10 cellular contexts compared by ENCODE assay signal in the genomic region with DNA sequence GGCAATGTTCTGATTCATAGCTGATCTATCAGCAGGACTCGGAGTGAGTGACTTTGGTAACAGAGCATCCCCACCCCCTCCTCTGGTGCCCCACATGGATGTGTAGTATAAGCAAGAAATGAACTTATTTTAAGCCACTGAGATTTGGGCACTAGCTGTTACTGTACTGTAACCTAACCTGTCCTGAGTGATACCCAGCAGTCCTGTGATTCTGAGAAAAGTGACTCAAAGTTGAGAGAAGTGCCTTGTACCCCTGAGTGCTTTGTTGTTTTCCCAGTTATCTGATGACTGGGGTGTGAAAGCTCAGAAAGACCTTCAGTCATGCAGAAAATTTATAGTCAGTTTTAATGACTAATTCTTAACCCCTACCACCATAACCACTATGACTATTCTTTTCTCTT.
DNase-seq lines count a peak whose midpoint lies in the region; ATAC-seq and TF ChIP-seq lines count a peak whose summit lies in the region.
"Had no signal": no experiment of that assay in that cellular context is flagged by ENCODE, and none has a peak within 500 bp of the region (broad histone marks: within the 10 kb centered on the region; RNA-seq: fewer than 3 reads in every experiment).

No MANE protein-coding gene starts in this region.

- H2BK5ac ChIP-seq in mesenchymal stem cell (ENCODE audit: low read depth, low read length, poor library complexity, severe bottlenecking) = no peak overlapping the region

- H2BK15ac ChIP-seq in mesenchymal stem cell (ENCODE audit: low read depth, poor library complexity, severe bottlenecking) = no peak overlapping the region

- no peaks in the 10 kb centered on the region for H3K79me1 ChIP-seq in mesenchymal stem cell (replicated peaks; ENCODE audit: low read length, poor library complexity, severe bottlenecking)

- H3K27me3 ChIP-seq in mesenchymal stem cell (ENCODE audit: control insufficient read depth in 1 of 2, insufficient read depth in 1 of 2, low read length in 2 of 2) = peaks cover 0 to 15% of the 10 kb centered on the region in 2 experiments

- no peak overlapping the region for H2BK12ac ChIP-seq in mesenchymal stem cell (ENCODE audit: low read length in 2 of 2)

- H4K8ac ChIP-seq in mesenchymal stem cell (ENCODE audit: low read length) = no peak overlapping the region

- peak overlapping the region; percentile 58 for H3K4me2 ChIP-seq in mesenchymal stem cell (ENCODE audit: low read length, poor library complexity, severe bottlenecking)

- no peak overlapping the region for H3K9ac ChIP-seq in mesenchymal stem cell (ENCODE audit: low read length)

- ATAC-seq in GM18861 (IDR thresholded peaks at IDR 0.05; ENCODE audit: unreplicated experiment) (peak; percentile 72), GM21529 (IDR thresholded peaks at IDR 0.05; ENCODE audit: unreplicated experiment) (peak; percentile 66), HG03457 (IDR thresholded peaks at IDR 0.05; ENCODE audit: unreplicated experiment) (peak; percentile 72), GM19467 (IDR thresholded peaks at IDR 0.05; ENCODE audit: unreplicated experiment) (no peak)

- H3K9me3 ChIP-seq in mesenchymal stem cell (ENCODE audit: control insufficient read depth, low read length) = no peaks in the 10 kb centered on the region

- H3K14ac ChIP-seq in mesenchymal stem cell (ENCODE audit: low read length in 2 of 2) = no peak overlapping the region

- no peak overlapping the region for H4K91ac ChIP-seq in mesenchymal stem cell (ENCODE audit: low read length)

- H3K4me1 ChIP-seq in mesenchymal stem cell (ENCODE audit: control insufficient read depth, insufficient read depth, low read depth, low read length) = peaks cover 7% of the 10 kb centered on the region

- in situ Hi-C loops in GM13976 (cut with MboI; ENCODE audit: low sequenced_read_pairs, unreplicated experiment) = no loop called here

- H3K23ac ChIP-seq in mesenchymal stem cell (ENCODE audit: low read length in 2 of 2) = no peak overlapping the region

- no peaks in the 10 kb centered on the region for H3K36me3 ChIP-seq in mesenchymal stem cell (ENCODE audit: control insufficient read depth in 1 of 2, insufficient read depth in 2 of 2, low read depth in 1 of 2, low read length in 2 of 2)

- H2AK5ac ChIP-seq in mesenchymal stem cell (ENCODE audit: low read length, severe bottlenecking) = no peak overlapping the region

- no peak overlapping the region for H3K27ac ChIP-seq in mesenchymal stem cell (ENCODE audit: low read length, poor library complexity, severe bottlenecking)
- H3K27ac ChIP-seq: HL-60 had no signal

- H3K18ac ChIP-seq in mesenchymal stem cell (ENCODE audit: low read depth in 1 of 2, low read length in 2 of 2) = no peak overlapping the region

- no peak overlapping the region for H3K4ac ChIP-seq in mesenchymal stem cell (ENCODE audit: low read depth in 1 of 2, low read length in 2 of 2)

- H3K4me3 ChIP-seq in mesenchymal stem cell (ENCODE audit: insufficient read depth in 1 of 2, low read depth in 1 of 2, low read length in 2 of 2) = no peak overlapping the region

- no peak for DNase-seq in mesenchymal stem cell
- no peak for DNase-seq in DMS 273 treated with DMSO at 0.1 percent for 48 hours (lab: John Stamatoyannopoulos, UW)
- DNase-seq in HUDEP-2 (lab: John Stamatoyannopoulos, UW; ENCODE audit: unreplicated experiment in 76 of 76) = no peak
- no peak for DNase-seq in GM13976 (ENCODE audit: low spot score)
- DNase-seq: NCI-H345 had no signal

- no peak overlapping the region for H2AFZ ChIP-seq in mesenchymal stem cell (ENCODE audit: low read depth, low read length)

- no CpG with 5 or more reads among the region's 1 CpG for WGBS in mesenchymal stem cell

- no peak overlapping the region for H2BK120ac ChIP-seq in mesenchymal stem cell (ENCODE audit: low read depth, low read length)

- no peak for TF ChIP-seq CTCF in GM13976 (IDR thresholded peaks at IDR 0.05; ENCODE audit: borderline replicate concordance, control extremely low read depth, extremely low read depth, insufficient read depth, missing control alignments)
